11 cellular contexts compared by ENCODE assay signal in the genomic region with DNA sequence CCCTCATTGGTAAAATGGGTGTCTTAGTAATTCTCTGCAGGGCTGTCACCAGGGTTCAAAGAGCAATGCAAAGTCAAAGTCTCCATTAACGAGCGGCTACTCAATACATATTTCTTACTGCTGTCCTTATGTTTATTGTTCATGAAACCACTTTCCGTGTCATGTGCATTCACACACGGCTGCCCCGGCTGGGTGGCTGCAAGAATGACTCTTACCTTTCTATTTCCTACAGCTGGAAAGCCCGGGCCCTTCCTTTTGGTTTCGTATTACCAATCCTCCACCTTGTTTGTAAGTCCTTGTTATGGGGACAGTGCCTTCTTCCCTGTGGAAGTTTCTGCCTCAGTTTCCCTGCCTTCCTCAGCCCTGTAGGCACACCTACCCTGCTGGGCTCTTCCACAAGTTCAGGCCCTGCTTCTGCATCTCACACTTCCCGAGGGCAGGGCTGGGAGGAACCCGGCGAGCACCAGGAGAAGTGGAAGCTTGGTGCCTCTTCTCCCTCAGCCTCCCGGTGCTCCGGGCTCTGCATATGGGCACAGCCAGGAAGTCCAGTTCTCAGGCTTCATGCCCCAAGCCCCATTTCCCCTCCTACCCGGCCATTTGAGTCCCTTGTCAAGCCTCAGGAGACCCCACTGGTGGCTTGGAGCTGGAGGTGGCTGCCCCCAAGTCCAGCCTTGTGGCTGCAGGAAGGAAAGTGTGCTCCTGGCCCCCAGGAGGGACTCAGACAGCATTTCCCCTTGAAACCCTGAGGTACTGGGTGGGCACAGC. TPM values are rescaled to one million over a fixed set of nuclear protein-coding genes. Genes with fewer than 3 reads are reported as not detected.
DNase-seq lines count a peak whose midpoint lies in the region; ATAC-seq and TF ChIP-seq lines count a peak whose summit lies in the region.
"Had no signal": no experiment of that assay in that cellular context is flagged by ENCODE, and none has a peak within 500 bp of the region (broad histone marks: within the 10 kb centered on the region; RNA-seq: fewer than 3 reads in every experiment).

No MANE protein-coding gene starts in this region.

- peaks cover 6 to 15% of the 10 kb centered on the region in 2 experiments for H3K9me3 ChIP-seq in CD4-positive, CD25-positive, alpha-beta regulatory T cell (ENCODE audit: control insufficient read depth in 2 of 2, low read length in 2 of 2)
- H3K9me3 ChIP-seq in OCI-LY3 (ENCODE audit: insufficient read depth, low read length) (peaks cover 10% of the 10 kb centered on the region; the same call in 1 of the 2 replicates), aorta (ENCODE audit: control insufficient read depth, low read length) (peaks cover 1% of the 10 kb centered on the region)
- H3K9me3 ChIP-seq: HAP-1 had no signal

- TF ChIP-seq CTCF in OCI-LY3 (IDR thresholded peaks at IDR 0.05; ENCODE audit: low read depth, low read length) (no peak), nephron progenitor cell (IDR thresholded peaks at IDR 0.05) (no peak)

- no peak overlapping the region for H3K4me3 ChIP-seq in CD4-positive, CD25-positive, alpha-beta regulatory T cell (ENCODE audit: low read depth, low read length)
- H3K4me3 ChIP-seq in OCI-LY3 (ENCODE audit: low read length), result peak overlapping the region; percentile 66
- no peak overlapping the region for H3K4me3 ChIP-seq in aorta (ENCODE audit: low read length in 2 of 2)
- H3K4me3 ChIP-seq: HAP-1 had no signal

- 89 to 95% methylated on average over 13 of the region's 13 CpGs for WGBS in aorta, 2 donors

- no peaks in the 10 kb centered on the region for H3K27me3 Mint-ChIP-seq in CD4-positive, CD25-positive, alpha-beta regulatory T cell
- peaks cover 25% of the 10 kb centered on the region for H3K27me3 Mint-ChIP-seq in nephron progenitor cell (ENCODE audit: low read depth, poor library complexity)

- H3K4me1 ChIP-seq in CD4-positive, CD25-positive, alpha-beta regulatory T cell (ENCODE audit: control insufficient read depth, insufficient read depth, low read length, poor library complexity, severe bottlenecking), result peaks cover 84% of the 10 kb centered on the region
- peaks cover 87% of the 10 kb centered on the region for H3K4me1 ChIP-seq in OCI-LY3 (ENCODE audit: low read length)
- no peaks in the 10 kb centered on the region for H3K4me1 ChIP-seq in aorta (ENCODE audit: control insufficient read depth in 1 of 2, insufficient read depth in 2 of 2, low read length in 2 of 2)
- H3K4me1 ChIP-seq: HAP-1 had no signal

- DNase-seq in CD4-positive, CD25-positive, alpha-beta regulatory T cell, result peak in 1 of 3 donors; percentile 61
- DNase-seq in nephron progenitor cell (no peak), aorta (no peak)
- DNase-seq in activated effector memory CD4-positive, alpha-beta T cell treated with Interleukin-2 at 50 U/mL for 16 hours, result no peak
- no peak for DNase-seq in stimulated activated CD8-positive, alpha-beta memory T cell treated with anti-CD3 and anti-CD28 coated beads, Interleukin-4, amount 100 ng/mL, for 48 hours
- DNase-seq: COR-L47, head of caudate nucleus had no signal

- H3K27me3 ChIP-seq in CD4-positive, CD25-positive, alpha-beta regulatory T cell (ENCODE audit: control insufficient read depth, insufficient read depth, low read length), result no peaks in the 10 kb centered on the region
- H3K27me3 ChIP-seq in OCI-LY3 (ENCODE audit: low read depth, low read length), result no peaks in the 10 kb centered on the region
- no peaks in the 10 kb centered on the region for H3K27me3 ChIP-seq in aorta (ENCODE audit: control insufficient read depth in 1 of 2, insufficient read depth in 2 of 2, low read length in 1 of 2)

- H3K27ac Mint-ChIP-seq in CD4-positive, CD25-positive, alpha-beta regulatory T cell, result peak overlapping the region; percentile 89 to 98 (median 96)
- H3K27ac Mint-ChIP-seq in nephron progenitor cell, result no peak overlapping the region

- H2AFZ ChIP-seq in OCI-LY3 (ENCODE audit: low read depth, low read length), result no peak overlapping the region

- no peak for ATAC-seq in CD4-positive, CD25-positive, alpha-beta regulatory T cell (ENCODE audit: low read depth in 2 of 2)
- ATAC-seq in GM18868 (IDR thresholded peaks at IDR 0.05; ENCODE audit: unreplicated experiment) (peak; percentile 52), HG02763 (IDR thresholded peaks at IDR 0.05; ENCODE audit: unreplicated experiment) (peak; percentile 40), aorta (ENCODE audit: low FRiP score) (no peak)

- peak overlapping the region; percentile 37 to 61 (median 54) for H3K4me3 Mint-ChIP-seq in CD4-positive, CD25-positive, alpha-beta regulatory T cell
- no peak overlapping the region for H3K4me3 Mint-ChIP-seq in nephron progenitor cell

- H3K36me3 Mint-ChIP-seq in CD4-positive, CD25-positive, alpha-beta regulatory T cell, result peaks cover 37% of the 10 kb centered on the region
- H3K36me3 Mint-ChIP-seq in nephron progenitor cell (ENCODE audit: low read depth), result peaks cover 10% of the 10 kb centered on the region

- peaks cover 0 to 14% (median 2%) of the 10 kb centered on the region in 7 donors for H3K9me3 Mint-ChIP-seq in CD4-positive, CD25-positive, alpha-beta regulatory T cell
- H3K9me3 Mint-ChIP-seq in nephron progenitor cell, result peaks cover 42% of the 10 kb centered on the region

- peaks cover 34 to 100% (median 79%) of the 10 kb centered on the region in 4 donors for H3K4me1 Mint-ChIP-seq in CD4-positive, CD25-positive, alpha-beta regulatory T cell
- peaks cover 31% of the 10 kb centered on the region for H3K4me1 Mint-ChIP-seq in nephron progenitor cell

- no peaks in the 10 kb centered on the region for H3K79me2 ChIP-seq in OCI-LY3 (ENCODE audit: low read length)

- H4K20me1 ChIP-seq in OCI-LY3 (ENCODE audit: insufficient read depth, low read length), result no peaks in the 10 kb centered on the region

- peaks cover 2% of the 10 kb centered on the region for H3K36me3 ChIP-seq in CD4-positive, CD25-positive, alpha-beta regulatory T cell (ENCODE audit: control insufficient read depth, insufficient read depth, low read length)
- H3K36me3 ChIP-seq in OCI-LY3 (replicated peaks; ENCODE audit: low read depth, low read length) (peaks cover 8% of the 10 kb centered on the region), aorta (ENCODE audit: control insufficient read depth in 1 of 2, insufficient read depth in 2 of 2, low read length in 1 of 2) (no peaks in the 10 kb centered on the region)
- H3K36me3 ChIP-seq: HAP-1 had no signal

- H3K9ac ChIP-seq in OCI-LY3 (ENCODE audit: low read length), result peak overlapping the region; percentile 73

- H3K4me2 ChIP-seq in OCI-LY3 (ENCODE audit: low read length), result peak overlapping the region; percentile 91

- intact Hi-C loops in aorta (cut with DNase I), result no loop called here

- H3K27ac ChIP-seq in CD4-positive, CD25-positive, alpha-beta regulatory T cell (ENCODE audit: insufficient read depth, low read length, poor library complexity, severe bottlenecking), result peak overlapping the region; percentile 80
- H3K27ac ChIP-seq in OCI-LY3 (ENCODE audit: low read length), result peak overlapping the region; percentile 93
- no peak overlapping the region for H3K27ac ChIP-seq in aorta (ENCODE audit: low read depth in 1 of 2, low read length in 2 of 2)

RNA-seq across cellular contexts. Expression of a gene that starts 18.7 kb away (rescaled TPM):
- 3.0 TPM for total RNA-seq in CD4-positive, CD25-positive, alpha-beta regulatory T cell
- 1 to 10 TPM; 3.9 to 7.9 (median 5.5) TPM for polyA plus RNA-seq in CD4-positive, CD25-positive, alpha-beta regulatory T cell
- 100 to 1,000 TPM; 113 to 116 TPM for total RNA-seq in aorta
- 10 to 100 TPM in 1 of 2 donors, 1 to 10 TPM in 1; 7.0 to 37.5 TPM for polyA plus RNA-seq in aorta

Comparison
In these comparisons a context has a peak if more than half of its experiments do, and no peak if none do; other contexts are left out.
1. ATAC-seq: peak in GM18868 (single experiment) and HG02763 (single experiment); none in CD4-positive, CD25-positive, alpha-beta regulatory T cell (0 of 2) and aorta (single experiment).
2. H3K27ac ChIP-seq: peak in CD4-positive, CD25-positive, alpha-beta regulatory T cell (single experiment) and OCI-LY3 (single experiment); none in aorta (0 of 2).
3. RNA of a gene that starts 18.7 kb away (total RNA-seq): 113 to 116 TPM in aorta; 3.0 TPM in CD4-positive, CD25-positive, alpha-beta regulatory T cell (single experiment); every median in the first group is over 10 times any median in the second.